Comparison of ENCODE assay signal across 8 cellular contexts in the genomic region with DNA sequence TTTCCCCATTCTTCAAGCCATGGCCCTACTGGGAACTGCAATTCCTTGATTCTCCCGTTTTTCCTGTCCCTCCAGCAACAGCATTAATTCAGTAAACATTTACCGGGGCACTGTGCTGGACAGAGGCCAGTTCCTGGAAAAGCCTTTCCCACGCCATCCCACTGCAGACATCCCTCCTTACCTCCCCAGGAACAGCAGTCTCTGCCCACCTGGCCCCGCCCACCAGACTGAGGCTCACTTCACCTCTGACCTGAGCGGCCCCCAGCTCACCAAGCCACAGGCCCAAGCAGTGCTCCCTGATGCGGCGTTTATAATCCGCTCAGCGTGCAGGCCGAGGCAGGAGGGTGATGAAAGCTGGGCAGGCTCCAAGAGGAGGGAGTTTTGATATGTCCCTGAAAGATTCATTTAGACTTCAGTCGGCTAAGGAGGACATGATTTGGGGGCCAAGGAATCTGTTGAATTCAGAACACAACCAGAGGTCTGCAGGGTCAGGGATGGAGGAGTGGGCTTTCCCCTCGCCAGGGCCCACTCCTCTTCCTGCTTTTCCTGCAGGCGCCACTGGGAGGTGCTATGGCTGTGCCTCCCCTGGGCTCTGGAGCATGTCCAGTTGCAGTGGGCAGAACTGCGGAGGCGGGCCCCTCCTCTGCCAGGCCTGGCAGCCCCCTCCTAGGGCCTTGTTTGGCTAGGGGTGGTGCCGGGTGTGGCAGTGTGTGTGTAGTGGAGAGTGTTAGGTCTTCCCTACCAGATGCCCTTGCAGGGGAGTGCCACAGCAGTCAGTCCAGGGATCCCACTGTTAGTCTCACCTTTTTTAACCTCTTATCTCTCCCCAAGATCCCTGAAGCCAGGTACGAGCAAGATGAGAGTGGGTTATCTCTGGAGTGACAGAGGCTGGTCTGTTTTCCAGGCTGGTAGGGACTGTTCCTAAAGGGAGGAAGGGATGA. TPM values are rescaled to one million over a fixed set of nuclear protein-coding genes. Genes with fewer than 3 reads are reported as not detected.
A peak's percentile ranks its signal among the peaks of the same experiment; 100 is the strongest.
DNase-seq lines count a peak whose midpoint lies in the region; ATAC-seq and TF ChIP-seq lines count a peak whose summit lies in the region.

No MANE protein-coding gene starts in this region.

- no peak overlapping the region for H3K27ac ChIP-seq in DOHH2 (ENCODE audit: low read depth, low read length)
- no peak overlapping the region for H3K27ac ChIP-seq in PC-3 (ENCODE audit: low read length)

- H3K79me2 ChIP-seq in DOHH2 (ENCODE audit: control insufficient read depth, low read length): no peaks in the 10 kb centered on the region
- H3K79me2 ChIP-seq in PC-3 (ENCODE audit: low read length): no peaks in the 10 kb centered on the region

- no peak overlapping the region for H3K4me2 ChIP-seq in DOHH2 (ENCODE audit: low read length)
- no peak overlapping the region for H3K4me2 ChIP-seq in PC-3 (ENCODE audit: low read length)

- H3K9me3 Mint-ChIP-seq in progenitor cell of endocrine pancreas (ENCODE audit: low read depth): no peaks in the 10 kb centered on the region
- no peaks in the 10 kb centered on the region for H3K9me3 Mint-ChIP-seq in activated T-cell treated with anti-CD3 and anti-CD28 coated beads, Interleukin-2, amount 50 U/mL, for 4 hours

- H4K20me1 ChIP-seq in DOHH2 (ENCODE audit: control insufficient read depth, insufficient read depth, low read depth, low read length) (no peaks in the 10 kb centered on the region), PC-3 (ENCODE audit: low read length) (no peaks in the 10 kb centered on the region)

- DNase-seq in PC-3 (peak; percentile 18), fibroblast of villous mesenchyme (ENCODE audit: low read depth) (no peak), progenitor cell of endocrine pancreas (ENCODE audit: low spot score, unreplicated experiment) (no peak), NCI-H510A treated with DMSO at 0.1 percent for 48 hours (lab: John Stamatoyannopoulos, UW) (no peak), GM20000 (ENCODE audit: low spot score) (no peak)
- no peak for DNase-seq in activated T-cell treated with anti-CD3 and anti-CD28 coated beads, Interleukin-2, amount 50 U/mL, for 4 hours

- H3K9me3 ChIP-seq in DOHH2 (ENCODE audit: control insufficient read depth, insufficient read depth, low read length) (no peaks in the 10 kb centered on the region), PC-3 (ENCODE audit: low read length) (no peaks in the 10 kb centered on the region)

- no peak overlapping the region for H3K4me3 Mint-ChIP-seq in progenitor cell of endocrine pancreas (ENCODE audit: low read depth)
- no peak overlapping the region for H3K4me3 Mint-ChIP-seq in activated T-cell treated with anti-CD3 and anti-CD28 coated beads, Interleukin-2, amount 50 U/mL, for 4 hours

- peak; percentile 67 for TF ChIP-seq CTCF in DOHH2 (IDR thresholded peaks at IDR 0.05; ENCODE audit: low read depth, low read length, poor library complexity, severe bottlenecking)
- TF ChIP-seq CTCF in PC-3 (conservative IDR thresholded peaks at IDR 0.05; ENCODE audit: low read depth, low read length): peak; percentile 63
- TF ChIP-seq CTCF in fibroblast of villous mesenchyme (IDR thresholded peaks at IDR 0.05; ENCODE audit: insufficient read depth, low read depth, low read length): peak; percentile 73
- TF ChIP-seq CTCF in progenitor cell of endocrine pancreas (IDR thresholded peaks at IDR 0.05; ENCODE audit: unreplicated experiment): peak; percentile 55
- TF ChIP-seq CTCF in GM20000 (IDR thresholded peaks at IDR 0.05; ENCODE audit: extremely low read depth, missing control alignments): no peak

- H3K27me3 ChIP-seq in DOHH2 (ENCODE audit: control insufficient read depth, low read length) (no peaks in the 10 kb centered on the region), PC-3 (ENCODE audit: low read length) (no peaks in the 10 kb centered on the region)

- H3K36me3 Mint-ChIP-seq in progenitor cell of endocrine pancreas (ENCODE audit: insufficient read depth): peaks cover 6% of the 10 kb centered on the region
- H3K36me3 Mint-ChIP-seq in activated T-cell treated with anti-CD3 and anti-CD28 coated beads, Interleukin-2, amount 50 U/mL, for 4 hours (ENCODE audit: insufficient read depth): peaks cover 4% of the 10 kb centered on the region

- H3K4me1 Mint-ChIP-seq in progenitor cell of endocrine pancreas (ENCODE audit: low read depth): peaks cover 3% of the 10 kb centered on the region
- H3K4me1 Mint-ChIP-seq in activated T-cell treated with anti-CD3 and anti-CD28 coated beads, Interleukin-2, amount 50 U/mL, for 4 hours (ENCODE audit: low read depth): peaks cover 2% of the 10 kb centered on the region

- CTCF ChIA-PET in PC-3 (lab: Charles Lee): no interaction called here

- H2AFZ ChIP-seq in PC-3 (ENCODE audit: low read length): no peak overlapping the region

- no peaks in the 10 kb centered on the region for H3F3A ChIP-seq in DOHH2 (ENCODE audit: control insufficient read depth, insufficient read depth)
- no peaks in the 10 kb centered on the region for H3F3A ChIP-seq in PC-3 (ENCODE audit: low read length, unreplicated experiment)

- no peaks in the 10 kb centered on the region for H3K4me1 ChIP-seq in DOHH2 (ENCODE audit: control insufficient read depth, low read length)
- peaks cover 5% of the 10 kb centered on the region; the same call in 1 of the 2 replicates for H3K4me1 ChIP-seq in PC-3 (ENCODE audit: insufficient read depth, low read length)

- ATAC-seq in PC-3 (no peak; the same call in 1 of the 2 replicates), HG03521 (IDR thresholded peaks at IDR 0.05; ENCODE audit: unreplicated experiment) (no peak)
- ATAC-seq in activated T-cell treated with anti-CD3 and anti-CD28 coated beads, Interleukin-2, amount 50 U/mL, for 4 hours: no peak

- H3K4me3 ChIP-seq in DOHH2 (ENCODE audit: low read length): no peak overlapping the region
- no peak overlapping the region for H3K4me3 ChIP-seq in PC-3 (ENCODE audit: low read length)
- H3K4me3 ChIP-seq in fibroblast of villous mesenchyme (ENCODE audit: low read depth, low read length): no peak overlapping the region

- intact Hi-C loops in PC-3 (cut with micrococcal nuclease): no loop called here

- POLR2A ChIA-PET in PC-3 (lab: Charles Lee; ENCODE audit: unreplicated experiment): no interaction called here

- BruUV-seq in PC-3 (replicated peaks; lab: Mats Ljungman, UMichigan): no TSS peak

- H3K9ac ChIP-seq in PC-3 (ENCODE audit: low read length): no peak overlapping the region

- peaks cover 18% of the 10 kb centered on the region for H3K27me3 Mint-ChIP-seq in progenitor cell of endocrine pancreas
- H3K27me3 Mint-ChIP-seq in activated T-cell treated with anti-CD3 and anti-CD28 coated beads, Interleukin-2, amount 50 U/mL, for 4 hours (ENCODE audit: low read depth): no peaks in the 10 kb centered on the region

- H3K36me3 ChIP-seq in DOHH2 (ENCODE audit: control insufficient read depth, low read length) (no peaks in the 10 kb centered on the region), PC-3 (ENCODE audit: low read depth, low read length) (no peaks in the 10 kb centered on the region)

- H3K27ac Mint-ChIP-seq in progenitor cell of endocrine pancreas: no peak overlapping the region

- H3K9me2 ChIP-seq in DOHH2 (replicated peaks; ENCODE audit: control insufficient read depth, low read length): no peaks in the 10 kb centered on the region
- H3K9me2 ChIP-seq in PC-3 (replicated peaks; ENCODE audit: low read length): no peaks in the 10 kb centered on the region

RNA-seq across cellular contexts. Expression of a gene that starts 1.4 kb away (rescaled TPM):
- total RNA-seq in PC-3 (2014; rRNA removed) (8.0 and 10.3 TPM in 2 replicates), fibroblast of villous mesenchyme (4,185 and 5,577 TPM in 2 replicates), progenitor cell of endocrine pancreas (41.4 and 72.6 TPM in 2 replicates)
- total RNA-seq in activated T-cell treated with anti-CD3 and anti-CD28 coated beads, Interleukin-2, amount 50 U/mL, for 4 hours: 1 to 10 TPM; 2.5 to 3.9 (median 3.2) TPM

RNA-seq across cellular contexts. Expression of a gene that starts 19.2 kb away (rescaled TPM):
- 13.6 and 22.7 TPM in 2 replicates for total RNA-seq in PC-3 (2014; rRNA removed)
- total RNA-seq in fibroblast of villous mesenchyme: 23.5 and 24.2 TPM in 2 replicates
- total RNA-seq in progenitor cell of endocrine pancreas: 44.7 and 52.6 TPM in 2 replicates
- 10 to 100 TPM; 11.1 to 15.4 (median 12.9) TPM for total RNA-seq in activated T-cell treated with anti-CD3 and anti-CD28 coated beads, Interleukin-2, amount 50 U/mL, for 4 hours

RNA-seq across cellular contexts. Expression of a gene that starts 34.1 kb away (rescaled TPM):
- total RNA-seq in PC-3 (2014; rRNA removed): 43.6 and 55.1 TPM in 2 replicates
- total RNA-seq in fibroblast of villous mesenchyme: 44.5 and 60.0 TPM in 2 replicates
- total RNA-seq in progenitor cell of endocrine pancreas: 59.4 and 62.3 TPM in 2 replicates
- total RNA-seq in activated T-cell treated with anti-CD3 and anti-CD28 coated beads, Interleukin-2, amount 50 U/mL, for 4 hours: 100 to 1,000 TPM; 112 to 139 (median 123) TPM

RNA-seq across cellular contexts. Expression of a gene that starts 34.7 kb away (rescaled TPM):
- total RNA-seq in PC-3 (2014; rRNA removed) (7.4 TPM in 2 replicates), fibroblast of villous mesenchyme (11.6 and 14.2 TPM in 2 replicates), progenitor cell of endocrine pancreas (53.9 and 55.8 TPM in 2 replicates)
- total RNA-seq in activated T-cell treated with anti-CD3 and anti-CD28 coated beads, Interleukin-2, amount 50 U/mL, for 4 hours: 10 to 100 TPM; 16.2 to 17.9 (median 16.9) TPM

RNA-seq across cellular contexts. Expression of a gene that starts 53.7 kb away (rescaled TPM):
- total RNA-seq in PC-3 (2014; rRNA removed) (88.6 and 91.6 TPM in 2 replicates), fibroblast of villous mesenchyme (132 and 200 TPM in 2 replicates), progenitor cell of endocrine pancreas (116 and 121 TPM in 2 replicates)
- total RNA-seq in activated T-cell treated with anti-CD3 and anti-CD28 coated beads, Interleukin-2, amount 50 U/mL, for 4 hours: 10 to 100 TPM; 73.9 to 81.2 (median 80.0) TPM

Comparison
In these comparisons a context has a peak if more than half of its experiments do, and no peak if none do; other contexts are left out.
1. RNA of a gene that starts 1.4 kb away (total RNA-seq): 4,185 to 5,577 TPM in fibroblast of villous mesenchyme; 41.4 to 72.6 TPM in progenitor cell of endocrine pancreas, 8.0 to 10.3 TPM in PC-3 and 2.5 to 3.9 TPM in activated T-cell treated with anti-CD3 and anti-CD28 coated beads, Interleukin-2, amount 50 U/mL, for 4 hours; every median in the first group is over 10 times any median in the second.